ENCODE assay signal across 1 cellular context in genomic region chr11:45473491-45473890, GRCh38.
TF ChIP-seq lines count a peak whose summit lies in the region.

No MANE protein-coding gene starts in this region.

TF ChIP-seq in GM23338, 12 proteins besides CTCF, POLR2A, EP300 and RAD21:
- TF ChIP-seq EZH2phosphoT487 (IDR thresholded peaks at IDR 0.05; ENCODE audit: unreplicated experiment) (no peak), ETS1 (IDR thresholded peaks at IDR 0.05) (no peak)
TF ChIP-seq in GM23338: peak in this region for 0.
